Comparison of ENCODE assay signal across 25 cellular contexts in the genomic region with DNA sequence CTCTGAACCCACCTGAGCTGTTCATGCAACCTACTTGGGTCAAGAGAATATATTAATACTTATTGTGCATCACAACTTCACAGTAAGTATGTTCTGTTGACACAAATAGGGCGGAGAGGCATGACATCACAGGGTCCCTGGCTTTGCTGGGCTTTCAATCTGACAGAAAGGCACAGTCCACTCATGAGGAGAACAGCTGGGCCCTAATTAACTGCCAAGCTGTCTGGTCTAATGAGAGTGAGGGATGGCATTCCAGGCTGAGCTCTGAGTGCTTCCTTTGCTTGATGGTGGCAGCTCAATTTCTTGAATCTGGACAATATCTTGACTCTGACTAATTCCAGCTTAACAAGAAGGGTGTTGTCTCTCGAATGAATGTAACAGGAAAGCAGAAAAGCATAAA. TPM values are rescaled to one million over a fixed set of nuclear protein-coding genes. Genes with fewer than 3 reads are reported as not detected.
A peak's percentile ranks its signal among the peaks of the same experiment; 100 is the strongest.
DNase-seq lines count a peak whose midpoint lies in the region; ATAC-seq and TF ChIP-seq lines count a peak whose summit lies in the region.
"Had no signal": no experiment of that assay in that cellular context is flagged by ENCODE, and none has a peak within 500 bp of the region (broad histone marks: within the 10 kb centered on the region; RNA-seq: fewer than 3 reads in every experiment).

No MANE protein-coding gene starts in this region.

- ATAC-seq in natural killer cell, result no peak
- no peak for ATAC-seq in natural killer cell treated with Interleukin-12 subunit alpha and Interleukin-12 subunit beta and Interleukin-15 and Interleukin-18, amount 100 ng/mL, for 72 hours
- ATAC-seq in GM21576 (IDR thresholded peaks at IDR 0.05; ENCODE audit: unreplicated experiment), result no peak
- ATAC-seq: body of pancreas; gastrocnemius medialis; left colon; right lobe of liver; stimulated activated naive CD8-positive, alpha-beta T cell treated with anti-CD3 and anti-CD28 coated beads, Interleukin-15, amount 100 ng/mL, for 72 hours had no signal

- H3K4me1 Mint-ChIP-seq in natural killer cell, result peaks cover 32 to 38% of the 10 kb centered on the region in 2 donors
- H3K4me1 Mint-ChIP-seq in natural killer cell treated with Interleukin-12 subunit alpha and Interleukin-12 subunit beta and Interleukin-15 and Interleukin-18, amount 100 ng/mL, for 72 hours (ENCODE audit: low read depth in 2 of 2), result peaks cover 31 to 35% of the 10 kb centered on the region in 2 donors
- peaks cover 9% of the 10 kb centered on the region for H3K4me1 Mint-ChIP-seq in glutamatergic neuron (ENCODE audit: low read depth, unreplicated experiment)
- H3K4me1 Mint-ChIP-seq in activated T-cell treated with anti-CD3 and anti-CD28 coated beads, Interleukin-2, amount 50 U/mL, for 24 hours (ENCODE audit: low read depth), result peaks cover 35% of the 10 kb centered on the region

- no peak overlapping the region for H3K27ac Mint-ChIP-seq in natural killer cell
- no peak overlapping the region for H3K27ac Mint-ChIP-seq in natural killer cell treated with Interleukin-12 subunit alpha and Interleukin-12 subunit beta and Interleukin-15 and Interleukin-18, amount 100 ng/mL, for 72 hours
- peak overlapping the region; percentile 59 for H3K27ac Mint-ChIP-seq in glutamatergic neuron (ENCODE audit: unreplicated experiment)
- no peak overlapping the region for H3K27ac Mint-ChIP-seq in activated T-cell treated with anti-CD3 and anti-CD28 coated beads, Interleukin-2, amount 50 U/mL, for 24 hours
- H3K27ac Mint-ChIP-seq: activated B cell treated with CpG ODN at 0.5 μM for 24 hours; dendritic cell treated with granulocyte-macrophage colony-stimulating factor and Interleukin-4, amounts not matched to agents 40 ng/mL and 50 ng/mL, for 4 days; stimulated activated naive CD8-positive, alpha-beta T cell treated with anti-CD3 and anti-CD28 coated beads, Interleukin-15, amount 100 ng/mL, for 72 hours had no signal

- peak overlapping the region; percentile 29 for H3K4me3 Mint-ChIP-seq in natural killer cell
- H3K4me3 Mint-ChIP-seq in natural killer cell treated with Interleukin-12 subunit alpha and Interleukin-12 subunit beta and Interleukin-15 and Interleukin-18, amount 100 ng/mL, for 72 hours, result no peak overlapping the region
- peak overlapping the region; percentile 22 for H3K4me3 Mint-ChIP-seq in glutamatergic neuron (ENCODE audit: unreplicated experiment)
- H3K4me3 Mint-ChIP-seq in activated T-cell treated with anti-CD3 and anti-CD28 coated beads, Interleukin-2, amount 50 U/mL, for 24 hours, result no peak overlapping the region
- H3K4me3 Mint-ChIP-seq: dendritic cell treated with granulocyte-macrophage colony-stimulating factor and Interleukin-4, amounts not matched to agents 40 ng/mL and 50 ng/mL, for 4 days; stimulated activated naive CD8-positive, alpha-beta T cell treated with anti-CD3 and anti-CD28 coated beads, Interleukin-15, amount 100 ng/mL, for 72 hours had no signal

- H3K36me3 Mint-ChIP-seq in natural killer cell (no peaks in the 10 kb centered on the region), glutamatergic neuron (ENCODE audit: unreplicated experiment) (peaks cover 6% of the 10 kb centered on the region)
- H3K36me3 Mint-ChIP-seq in natural killer cell treated with Interleukin-12 subunit alpha and Interleukin-12 subunit beta and Interleukin-15 and Interleukin-18, amount 100 ng/mL, for 72 hours, result peaks cover 15% of the 10 kb centered on the region
- peaks cover 39% of the 10 kb centered on the region for H3K36me3 Mint-ChIP-seq in activated T-cell treated with anti-CD3 and anti-CD28 coated beads, Interleukin-2, amount 50 U/mL, for 24 hours (ENCODE audit: low read depth)

- intact Hi-C loops in natural killer cell (cut with micrococcal nuclease), result loop anchor here (10.0 kb wide), 2 partner anchors 1112 to 1958 kb away; partner anchors contain the start of genes GALC and RPS6KA5

- no peaks in the 10 kb centered on the region for H3K9me3 Mint-ChIP-seq in natural killer cell
- H3K9me3 Mint-ChIP-seq in natural killer cell treated with Interleukin-12 subunit alpha and Interleukin-12 subunit beta and Interleukin-15 and Interleukin-18, amount 100 ng/mL, for 72 hours, result no peaks in the 10 kb centered on the region
- peaks cover 5% of the 10 kb centered on the region for H3K9me3 Mint-ChIP-seq in glutamatergic neuron (ENCODE audit: unreplicated experiment)
- no peaks in the 10 kb centered on the region for H3K9me3 Mint-ChIP-seq in activated T-cell treated with anti-CD3 and anti-CD28 coated beads, Interleukin-2, amount 50 U/mL, for 24 hours
- H3K9me3 Mint-ChIP-seq: dendritic cell treated with granulocyte-macrophage colony-stimulating factor and Interleukin-4, amounts not matched to agents 40 ng/mL and 50 ng/mL, for 4 days had no signal

- DNase-seq in natural killer cell (no peak), SK-N-DZ (ENCODE audit: low spot score) (peak; percentile 34), glutamatergic neuron (no peak), nucleus accumbens (lab: John Stamatoyannopoulos, UW) (no peak)
- DNase-seq in natural killer cell treated with Interleukin-12 subunit alpha and Interleukin-12 subunit beta and Interleukin-15 and Interleukin-18, amount 100 ng/mL, for 72 hours (ENCODE audit: low spot score), result no peak
- no peak for DNase-seq in stimulated activated CD4-positive, alpha-beta T cell treated with anti-CD3 and anti-CD28 coated beads, Interleukin-2, amount 100 ng/mL, for 48 hours
- no peak for DNase-seq in activated T-cell treated with anti-CD3 and anti-CD28 coated beads, Interleukin-2, amount 50 U/mL, for 24 hours
- DNase-seq: activated B cell treated with CpG ODN at 0.5 μM for 24 hours; activated CD4-positive, alpha-beta T cell treated with anti-CD3 and anti-CD28 coated beads, Interleukin-2, amount 50 U/mL, for 1 hour; activated naive CD4-positive, alpha-beta T cell; activated T-cell treated with anti-CD3 and anti-CD28 coated beads, Interleukin-2, amount 50 U/mL, for 1 hour; body of pancreas; CD4-positive, alpha-beta memory T cell; DMS153; gastrocnemius medialis; hippocampal formation; left colon; NCI-H1092; NCI-H187; right lobe of liver; SJCRH30; stimulated activated naive CD8-positive, alpha-beta T cell treated with anti-CD3 and anti-CD28 coated beads, Interleukin-15, amount 100 ng/mL, for 72 hours; uterus had no signal

- TF ChIP-seq CTCF in natural killer cell (IDR thresholded peaks at IDR 0.05) (no peak), glutamatergic neuron (IDR thresholded peaks at IDR 0.05; ENCODE audit: partially characterized antibody, unreplicated experiment) (no peak)

- H3K27me3 Mint-ChIP-seq in natural killer cell (ENCODE audit: low read depth in 2 of 2) (no peaks in the 10 kb centered on the region), glutamatergic neuron (ENCODE audit: unreplicated experiment) (peaks cover 7% of the 10 kb centered on the region)
- H3K27me3 Mint-ChIP-seq in natural killer cell treated with Interleukin-12 subunit alpha and Interleukin-12 subunit beta and Interleukin-15 and Interleukin-18, amount 100 ng/mL, for 72 hours, result no peaks in the 10 kb centered on the region
- no peaks in the 10 kb centered on the region for H3K27me3 Mint-ChIP-seq in activated T-cell treated with anti-CD3 and anti-CD28 coated beads, Interleukin-2, amount 50 U/mL, for 24 hours
- H3K27me3 Mint-ChIP-seq: activated B cell treated with CpG ODN at 0.5 μM for 24 hours; CD4-positive, alpha-beta memory T cell; dendritic cell treated with granulocyte-macrophage colony-stimulating factor and Interleukin-4, amounts not matched to agents 40 ng/mL and 50 ng/mL, for 4 days; stimulated activated naive CD8-positive, alpha-beta T cell treated with anti-CD3 and anti-CD28 coated beads, Interleukin-15, amount 100 ng/mL, for 72 hours had no signal

RNA-seq across cellular contexts. Expression of gene EFCAB11, which starts 1.9 kb away (rescaled TPM):
- total RNA-seq in natural killer cell (1 to 10 TPM; 3.9 to 5.2 (median 4.0) TPM), glutamatergic neuron (ENCODE audit: unreplicated experiment) (3.1 TPM)
- 1 to 10 TPM; 4.8 to 7.5 TPM for total RNA-seq in natural killer cell treated with Interleukin-12 subunit alpha and Interleukin-12 subunit beta and Interleukin-15 and Interleukin-18, amount 100 ng/mL, for 72 hours
- polyA plus RNA-seq in SK-N-DZ (2014; cell fraction: cytosol; rRNA removed), result 8.6 and 16.6 TPM in 2 replicates
- 3.4 and 4.6 TPM in 2 replicates for polyA plus RNA-seq in SK-N-DZ (2014; cell fraction: nucleus; rRNA removed)

RNA-seq across cellular contexts. Expression of gene TDP1, which starts 3.1 kb away (rescaled TPM):
- 10 to 100 TPM; 41.8 to 59.6 (median 54.3) TPM for total RNA-seq in natural killer cell
- 10 to 100 TPM; 50.0 to 77.9 TPM for total RNA-seq in natural killer cell treated with Interleukin-12 subunit alpha and Interleukin-12 subunit beta and Interleukin-15 and Interleukin-18, amount 100 ng/mL, for 72 hours
- polyA plus RNA-seq in SK-N-DZ (2014; cell fraction: cytosol; rRNA removed), result 28.3 and 29.0 TPM in 2 replicates
- polyA plus RNA-seq in SK-N-DZ (2014; cell fraction: nucleus; rRNA removed), result 24.5 and 25.1 TPM in 2 replicates
- total RNA-seq in glutamatergic neuron (ENCODE audit: unreplicated experiment), result 30.3 TPM

Comparison
In these comparisons a context has a peak if more than half of its experiments do, and no peak if none do; other contexts are left out.
1. H3K4me3 Mint-ChIP-seq: peak in natural killer cell (single experiment) and glutamatergic neuron (single experiment); none in natural killer cell treated with Interleukin-12 subunit alpha and Interleukin-12 subunit beta and Interleukin-15 and Interleukin-18, amount 100 ng/mL, for 72 hours (single experiment) and activated T-cell treated with anti-CD3 and anti-CD28 coated beads, Interleukin-2, amount 50 U/mL, for 24 hours (single experiment).